ENCODE assay signal across 17 cellular contexts in genomic region chr15:72156928-72157327, GRCh38. TPM values are rescaled to one million over a fixed set of nuclear protein-coding genes. Genes with fewer than 3 reads are reported as not detected.
"Had no signal": no experiment of that assay in that cellular context is flagged by ENCODE, and none has a peak within 500 bp of the region (broad histone marks: within the 10 kb centered on the region; RNA-seq: fewer than 3 reads in every experiment).

No MANE protein-coding gene starts in this region.

- H3K9me3 ChIP-seq: adrenal gland, breast epithelium, gastrocnemius medialis had no signal

- H3K27me3 ChIP-seq: adrenal gland, breast epithelium, gastrocnemius medialis had no signal

- FAIRE-seq: astrocyte, endometrium, keratinocyte, urothelium cell line had no signal

- H3K27ac ChIP-seq: adrenal gland, coronary artery, gastrocnemius medialis, parathyroid adenoma had no signal

- H3K4me3 ChIP-seq: adrenal gland, coronary artery, gastrocnemius medialis had no signal

- DNase-seq: activated CD4-positive, alpha-beta T cell treated with anti-CD3 and anti-CD28 coated beads, Interleukin-2, amount 10 ng/mL, durations not matched to agents 7 days and 5 days; activated CD8-positive, alpha-beta memory T cell treated with anti-CD3 and anti-CD28 coated beads, Interleukin-2, amount 50 U/mL, for 4 hours; activated effector memory CD4-positive, alpha-beta T cell treated with anti-CD3 and anti-CD28 coated beads, Interleukin-2, amount 50 U/mL, for 16 hours; activated T-cell treated with anti-CD3 and anti-CD28 coated beads, Interleukin-2, amount 50 U/mL, for 48 hours; adrenal gland; gastrocnemius medialis; stimulated activated CD4-positive, alpha-beta T cell treated with anti-CD3 and anti-CD28 coated beads, Interleukin-4, amount 100 ng/mL, for 4 hours; T-helper 9 cell had no signal

- H3K36me3 ChIP-seq: adrenal gland, breast epithelium, gastrocnemius medialis had no signal

RNA-seq across cellular contexts. Expression of gene GRAMD2A, which starts 40.7 kb away (rescaled TPM):
- total RNA-seq: activated CD4-positive, alpha-beta T cell treated with anti-CD3 and anti-CD28 coated beads, Interleukin-2, amount 10 ng/mL, durations not matched to agents 7 days and 5 days; gastrocnemius medialis; lung microvascular endothelial cell; natural killer cell treated with Interleukin-12 subunit alpha and Interleukin-12 subunit beta and Interleukin-15 and Interleukin-18, amount 100 ng/mL, for 72 hours had no signal
